ENCODE assay signal across 34 cellular contexts in genomic region chr4:92529510-92529909, GRCh38.
"Had no signal": no experiment of that assay in that cellular context is flagged by ENCODE, and none has a peak within 500 bp of the region (broad histone marks: within the 10 kb centered on the region; RNA-seq: fewer than 3 reads in every experiment).

No MANE protein-coding gene starts in this region.

- H3K9me3 Mint-ChIP-seq: activated CD4-positive, alpha-beta T cell treated with anti-CD3 and anti-CD28 coated beads, Interleukin-2, amount 10 ng/mL, durations not matched to agents 24 days and 14 days had no signal

- H3K9me3 ChIP-seq: Peyer's patch had no signal

- H3K27me3 Mint-ChIP-seq: activated CD4-positive, alpha-beta T cell treated with anti-CD3 and anti-CD28 coated beads, Interleukin-2, amount 10 ng/mL, durations not matched to agents 24 days and 14 days; activated CD8-positive, alpha-beta T cell treated with anti-CD3 and anti-CD28 coated beads for 36 hours; activated naive CD8-positive, alpha-beta T cell treated with anti-CD3 and anti-CD28 coated beads for 36 hours; activated T-helper 17 cell treated with anti-CD3 and anti-CD28 coated beads, Interleukin-2, amount 50 U/mL, for 72 hours had no signal

- H3K27ac ChIP-seq: brain microvascular endothelial cell, Peyer's patch, RWPE1, VCaP had no signal

- H3K27ac Mint-ChIP-seq: activated CD4-positive, alpha-beta T cell treated with anti-CD3 and anti-CD28 coated beads, Interleukin-2, amount 10 ng/mL, durations not matched to agents 24 days and 14 days; activated CD8-positive, alpha-beta T cell treated with anti-CD3 and anti-CD28 coated beads for 36 hours; activated naive CD8-positive, alpha-beta T cell treated with anti-CD3 and anti-CD28 coated beads for 36 hours; activated T-cell treated with anti-CD3 and anti-CD28 coated beads, Interleukin-2, amount 50 U/mL, for 72 hours; activated T-helper 17 cell treated with anti-CD3 and anti-CD28 coated beads, Interleukin-2, amount 50 U/mL, for 72 hours had no signal

- DNase-seq: activated CD4-positive, alpha-beta T cell treated with anti-CD3 and anti-CD28 coated beads, Interleukin-2, amount 10 ng/mL, durations not matched to agents 24 days and 14 days; activated CD4-positive, alpha-beta T cell treated with anti-CD3 and anti-CD28 coated beads, Interleukin-2, amount 50 U/mL, for 4 hours; activated CD8-positive, alpha-beta T cell treated with anti-CD3 and anti-CD28 coated beads for 36 hours; activated effector memory CD4-positive, alpha-beta T cell treated with anti-CD3 and anti-CD28 coated beads, Interleukin-2, amount 50 U/mL, for 16 hours; activated naive CD4-positive, alpha-beta T cell; activated naive CD4-positive, alpha-beta T cell treated with anti-CD3 and anti-CD28 coated beads, Interleukin-2, amount 50 U/mL, for 16 hours; activated naive CD8-positive, alpha-beta T cell treated with anti-CD3 and anti-CD28 coated beads for 36 hours; activated T-cell treated with anti-CD3 and anti-CD28 coated beads, Interleukin-2, amount 50 U/mL, for 1 hour; activated T-cell treated with anti-CD3 and anti-CD28 coated beads, Interleukin-2, amount 50 U/mL, for 72 hours; amniotic stem cell; aorta; brain microvascular endothelial cell; central memory CD4-positive, alpha-beta T cell; NCI-H1092 treated with DMSO at 0.1 percent for 48 hours; NCI-H1417; NCI-H146; NCI-H187; NCI-H2029 treated with DMSO at 0.1 percent for 48 hours; NCI-H2107; NCI-H2171; NCI-H510A; NCI-H526 treated with DMSO at 0.1 percent for 48 hours; NK-92 treated with Interleukin-12 subunit alpha and Interleukin-12 subunit beta, amount 100 ng/mL, for 24 hours; PC-3; Peyer's patch; SIG-M5; SW 1271; T-helper 1 cell; T-helper 2 cell; T-helper 9 cell had no signal

- H3K36me3 ChIP-seq: brain microvascular endothelial cell, Peyer's patch had no signal

- H3K4me1 ChIP-seq: Peyer's patch had no signal

- ATAC-seq: activated CD8-positive, alpha-beta T cell treated with anti-CD3 and anti-CD28 coated beads for 36 hours; activated T-cell treated with anti-CD3 and anti-CD28 coated beads, Interleukin-2, amount 50 U/mL, for 72 hours; activated T-helper 17 cell treated with anti-CD3 and anti-CD28 coated beads, Interleukin-2, amount 50 U/mL, for 72 hours; PC-3; Right ventricle myocardium inferior had no signal

- H3K27me3 ChIP-seq: brain microvascular endothelial cell, Peyer's patch had no signal

- H3K4me1 Mint-ChIP-seq: activated CD4-positive, alpha-beta T cell treated with anti-CD3 and anti-CD28 coated beads, Interleukin-2, amount 10 ng/mL, durations not matched to agents 24 days and 14 days; activated naive CD8-positive, alpha-beta T cell treated with anti-CD3 and anti-CD28 coated beads for 36 hours; activated T-helper 17 cell treated with anti-CD3 and anti-CD28 coated beads, Interleukin-2, amount 50 U/mL, for 72 hours had no signal

- H3K36me3 Mint-ChIP-seq: activated naive CD8-positive, alpha-beta T cell treated with anti-CD3 and anti-CD28 coated beads for 36 hours had no signal

- H3K4me3 ChIP-seq: Peyer's patch had no signal

- H3K4me3 Mint-ChIP-seq: activated CD4-positive, alpha-beta T cell treated with anti-CD3 and anti-CD28 coated beads, Interleukin-2, amount 10 ng/mL, durations not matched to agents 24 days and 14 days; activated CD8-positive, alpha-beta T cell treated with anti-CD3 and anti-CD28 coated beads for 36 hours; activated naive CD8-positive, alpha-beta T cell treated with anti-CD3 and anti-CD28 coated beads for 36 hours; activated T-cell treated with anti-CD3 and anti-CD28 coated beads, Interleukin-2, amount 50 U/mL, for 72 hours; activated T-helper 17 cell treated with anti-CD3 and anti-CD28 coated beads, Interleukin-2, amount 50 U/mL, for 72 hours had no signal
